In the genomic region with DNA sequence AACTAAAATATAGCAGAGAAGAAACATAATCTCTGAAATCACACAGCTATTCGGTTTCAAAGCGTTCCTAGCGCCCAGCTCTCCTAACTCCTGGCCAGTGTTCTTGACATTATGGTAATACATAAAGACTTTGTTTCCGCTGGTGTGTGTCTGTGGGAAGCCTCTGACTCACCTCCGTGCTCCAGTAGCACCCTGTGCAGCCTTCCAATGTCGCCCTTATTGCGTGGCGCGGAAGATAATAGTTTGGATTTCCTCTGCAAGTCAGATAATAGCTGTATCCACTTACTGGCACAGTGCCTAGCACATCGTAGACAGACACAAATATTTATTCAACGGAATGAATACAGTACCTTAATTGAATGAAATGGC, we compare ENCODE assay signal across 8 cellular contexts. TPM values are rescaled to one million over a fixed set of nuclear protein-coding genes. Genes with fewer than 3 reads are reported as not detected.
DNase-seq lines count a peak whose midpoint lies in the region; ATAC-seq, FAIRE-seq and TF ChIP-seq lines count a peak whose summit lies in the region.

No MANE protein-coding gene starts in this region.

- no peaks in the 10 kb centered on the region for H3K9me3 Mint-ChIP-seq in activated T-helper 2 cell treated with anti-CD3 and anti-CD28 coated beads, Interferon-gamma antibody, Interleukin-2, Interleukin-4, amounts not matched to agents 10 μg/mL and 5 μg/mL and 100 μg/mL, durations not matched to agents 14 hours and 24 hours and 36 hours

- peak; percentile 3 for ATAC-seq in GM19035 (IDR thresholded peaks at IDR 0.05; ENCODE audit: unreplicated experiment)
- peak in 4 of 8 donors; percentile 22 to 45 (median 38) for ATAC-seq in heart right ventricle

- H3K27ac Mint-ChIP-seq in activated T-helper 2 cell treated with anti-CD3 and anti-CD28 coated beads, Interferon-gamma antibody, Interleukin-2, Interleukin-4, amounts not matched to agents 10 μg/mL and 5 μg/mL and 100 μg/mL, durations not matched to agents 14 hours and 24 hours and 36 hours = peak overlapping the region; percentile 99

- FAIRE-seq in D721Med (lab: Jason Lieb, UNC) = no peak

- peak overlapping the region; percentile 99 for H3K4me3 Mint-ChIP-seq in activated T-helper 2 cell treated with anti-CD3 and anti-CD28 coated beads, Interferon-gamma antibody, Interleukin-2, Interleukin-4, amounts not matched to agents 10 μg/mL and 5 μg/mL and 100 μg/mL, durations not matched to agents 14 hours and 24 hours and 36 hours (ENCODE audit: low read depth)

- DNase-seq in AG08396 (ENCODE audit: low spot score) = peak; percentile 26
- DNase-seq in NCI-H2081 treated with DMSO at 0.1 percent for 48 hours (lab: John Stamatoyannopoulos, UW) = peak; percentile 52
- DNase-seq in activated T-helper 2 cell treated with anti-CD3 and anti-CD28 coated beads, Interferon-gamma antibody, Interleukin-2, Interleukin-4, amounts not matched to agents 10 μg/mL and 5 μg/mL and 100 μg/mL, durations not matched to agents 14 hours and 24 hours and 36 hours (ENCODE audit: low spot score) = no peak
- DNase-seq in heart right ventricle = peak in 1 of 2 donors; percentile 24
- peak; percentile 6 for DNase-seq in retinal pigment epithelial cell (ENCODE audit: low read depth)
- no peak for DNase-seq in superior temporal gyrus (ENCODE audit: extremely low spot score)
- DNase-seq in D721Med (ENCODE audit: insufficient read length, low spot score) = no peak

- H3K4me3 ChIP-seq in heart right ventricle = peak overlapping the region; percentile 63 to 92 (median 76)
- peak overlapping the region; percentile 89 for H3K4me3 ChIP-seq in retinal pigment epithelial cell (ENCODE audit: low read length)

- H3K4me1 ChIP-seq in heart right ventricle = peaks cover 0 to 21% (median 13%) of the 10 kb centered on the region in 9 donors

- H3K36me3 Mint-ChIP-seq in activated T-helper 2 cell treated with anti-CD3 and anti-CD28 coated beads, Interferon-gamma antibody, Interleukin-2, Interleukin-4, amounts not matched to agents 10 μg/mL and 5 μg/mL and 100 μg/mL, durations not matched to agents 14 hours and 24 hours and 36 hours (ENCODE audit: low read depth) = peaks cover 38% of the 10 kb centered on the region

- H3K4me1 Mint-ChIP-seq in activated T-helper 2 cell treated with anti-CD3 and anti-CD28 coated beads, Interferon-gamma antibody, Interleukin-2, Interleukin-4, amounts not matched to agents 10 μg/mL and 5 μg/mL and 100 μg/mL, durations not matched to agents 14 hours and 24 hours and 36 hours (ENCODE audit: low read depth) = peaks cover 9% of the 10 kb centered on the region

- H3K27me3 Mint-ChIP-seq in activated T-helper 2 cell treated with anti-CD3 and anti-CD28 coated beads, Interferon-gamma antibody, Interleukin-2, Interleukin-4, amounts not matched to agents 10 μg/mL and 5 μg/mL and 100 μg/mL, durations not matched to agents 14 hours and 24 hours and 36 hours (ENCODE audit: low read depth) = peaks cover 3% of the 10 kb centered on the region

- intact Hi-C loops in activated T-helper 2 cell treated with anti-CD3 and anti-CD28 coated beads, Interferon-gamma antibody, Interleukin-2, Interleukin-4, amounts not matched to agents 10 μg/mL and 5 μg/mL and 100 μg/mL, durations not matched to agents 14 hours and 24 hours and 36 hours (cut with micrococcal nuclease) = loop anchor here (1.0 to 5.0 kb wide), 3 partner anchors 30 to 579 kb away; no protein-coding TSS in a partner anchor
- intact Hi-C loops in heart right ventricle (cut with DNase I) = loop anchor here in 3 of 10 donors (2.0 kb wide), 3 partner anchors 28 to 144 kb away; partner anchors contain the start of gene ZNF33B (in 1 of the 3)

- TF ChIP-seq CTCF in heart right ventricle (IDR thresholded peaks at IDR 0.05) = no peak
- no peak for TF ChIP-seq CTCF in retinal pigment epithelial cell (conservative IDR thresholded peaks at IDR 0.05; ENCODE audit: low read depth, low read length)
- no peak for TF ChIP-seq CTCF in D721Med (IDR thresholded peaks at IDR 0.05; ENCODE audit: insufficient read depth, missing control alignments)

- H3K27ac ChIP-seq in heart right ventricle = peak overlapping the region; percentile 87 to 99 (median 94)

- H3K27me3 ChIP-seq in heart right ventricle = peaks cover 0 to 3% (median 0%) of the 10 kb centered on the region in 7 donors

- peaks cover 0 to 42% (median 33%) of the 10 kb centered on the region in 9 donors for H3K36me3 ChIP-seq in heart right ventricle

- 1% methylated on average over 11 of the region's 11 CpGs for WGBS in heart right ventricle, 2 donors

- H3K9me3 ChIP-seq in heart right ventricle = no peaks in the 10 kb centered on the region

RNA-seq across cellular contexts. Expression of gene BMS1, which starts 0.6 kb away (rescaled TPM):
- 31.8 and 32.8 TPM in 2 replicates for total RNA-seq in activated T-helper 2 cell treated with anti-CD3 and anti-CD28 coated beads, Interferon-gamma antibody, Interleukin-2, Interleukin-4, amounts not matched to agents 10 μg/mL and 5 μg/mL and 100 μg/mL, durations not matched to agents 14 hours and 24 hours and 36 hours
- 10 to 100 TPM; 11.6 to 16.5 (median 14.1) TPM for total RNA-seq in heart right ventricle
- polyA plus RNA-seq in heart right ventricle = 10 to 100 TPM in 1 of 2 donors, 1 to 10 TPM in 1; 8.0 to 10.1 TPM

Comparison
In these comparisons a context has a peak if more than half of its experiments do, and no peak if none do; other contexts are left out.
1. DNase-seq: peak in AG08396 (single experiment), NCI-H2081 treated with DMSO at 0.1 percent for 48 hours (single experiment) and retinal pigment epithelial cell (single experiment); none in activated T-helper 2 cell treated with anti-CD3 and anti-CD28 coated beads, Interferon-gamma antibody, Interleukin-2, Interleukin-4, amounts not matched to agents 10 μg/mL and 5 μg/mL and 100 μg/mL, durations not matched to agents 14 hours and 24 hours and 36 hours (single experiment), superior temporal gyrus (single experiment) and D721Med (single experiment).